ENCODE assay signal across 19 cellular contexts in the genomic region with DNA sequence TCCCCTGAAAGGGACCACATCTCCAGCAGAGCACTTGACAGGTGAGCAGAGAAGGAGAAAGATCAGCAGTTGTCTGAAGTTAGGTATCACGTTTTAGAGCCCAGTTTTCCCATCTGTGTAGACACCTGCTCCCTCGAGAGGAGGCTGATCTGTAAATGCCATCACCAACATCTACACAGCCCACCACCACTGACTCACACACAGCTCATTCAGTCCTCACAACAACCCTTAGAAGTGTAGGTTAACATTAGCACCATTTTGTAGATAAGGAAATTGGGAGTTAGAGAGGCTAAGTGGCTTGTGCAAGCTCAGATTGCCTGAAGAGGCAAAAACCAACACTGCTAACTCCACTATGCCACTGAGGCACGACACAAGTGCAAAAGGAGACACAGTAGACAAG. TPM values are rescaled to one million over a fixed set of nuclear protein-coding genes. Genes with fewer than 3 reads are reported as not detected.
DNase-seq lines count a peak whose midpoint lies in the region; ATAC-seq and TF ChIP-seq lines count a peak whose summit lies in the region.
"Had no signal": no experiment of that assay in that cellular context is flagged by ENCODE, and none has a peak within 500 bp of the region (broad histone marks: within the 10 kb centered on the region; RNA-seq: fewer than 3 reads in every experiment).

No MANE protein-coding gene starts in this region.

- H3K27ac ChIP-seq in mammary epithelial cell (ENCODE audit: insufficient read depth, low read depth, low read length): no peak overlapping the region
- peak overlapping the region; percentile 95 for H3K27ac ChIP-seq in SJSA1
- H3K27ac ChIP-seq in stomach: peak overlapping the region in 2 of 5 donors; percentile 21 to 27
- H3K27ac ChIP-seq: ascending aorta, upper lobe of left lung had no signal

- POLR2A ChIA-PET in MCF 10A (lab: Yijun Ruan, JAX): interaction anchor here (1.5 to 2.1 kb wide), 4 partner anchors 11 to 107 kb away, joined by 4 to 13 read pairs (median 6); no protein-coding TSS in a partner anchor

- no peak overlapping the region for H3K9ac ChIP-seq in mammary epithelial cell (ENCODE audit: insufficient read depth, low read length)

- no peak overlapping the region for H3K4me3 Mint-ChIP-seq in MCF 10A (ENCODE audit: unreplicated experiment)
- H3K4me3 Mint-ChIP-seq: GM23338, T-cell had no signal

- H3K4me2 ChIP-seq in mammary epithelial cell (ENCODE audit: insufficient read depth, low read depth, low read length): no peak overlapping the region
- H3K4me2 ChIP-seq: GM23338 had no signal

- no peak for TF ChIP-seq CTCF in mammary epithelial cell (conservative IDR thresholded peaks at IDR 0.05 in 1 of 2, IDR thresholded peaks at IDR 0.05 in 1 of 2; ENCODE audit: extremely low read depth in 1 of 2, insufficient read depth in 1 of 2, low read depth in 1 of 2, low read length in 2 of 2)
- no peak for TF ChIP-seq CTCF in MCF 10A (IDR thresholded peaks at IDR 0.05; ENCODE audit: unreplicated experiment)
- no peak for TF ChIP-seq CTCF in stomach (IDR thresholded peaks at IDR 0.05)

- no peaks in the 10 kb centered on the region for H4K20me1 ChIP-seq in mammary epithelial cell (ENCODE audit: insufficient read depth, low read length)

- H3K4me1 Mint-ChIP-seq in MCF 10A (ENCODE audit: insufficient read depth, unreplicated experiment): peaks cover 10% of the 10 kb centered on the region
- H3K4me1 Mint-ChIP-seq: GM23338 had no signal

- H3K79me2 ChIP-seq in mammary epithelial cell (ENCODE audit: insufficient read depth, low read length): no peaks in the 10 kb centered on the region

- no peaks in the 10 kb centered on the region for H3K9me3 ChIP-seq in mammary epithelial cell (replicated peaks; ENCODE audit: insufficient read depth, low read length)
- H3K9me3 ChIP-seq in SJSA1 (replicated peaks): no peaks in the 10 kb centered on the region
- H3K9me3 ChIP-seq in stomach: no peaks in the 10 kb centered on the region
- H3K9me3 ChIP-seq: ascending aorta, upper lobe of left lung had no signal

- H3K36me3 Mint-ChIP-seq in MCF 10A (ENCODE audit: insufficient read depth, unreplicated experiment): no peaks in the 10 kb centered on the region

- no peaks in the 10 kb centered on the region for H3K27me3 Mint-ChIP-seq in MCF 10A (ENCODE audit: insufficient read depth, unreplicated experiment)
- H3K27me3 Mint-ChIP-seq: T-cell had no signal

- no peaks in the 10 kb centered on the region for H3K4me1 ChIP-seq in mammary epithelial cell (ENCODE audit: insufficient read depth, low read length)
- peaks cover 55% of the 10 kb centered on the region for H3K4me1 ChIP-seq in SJSA1 (replicated peaks)
- peaks cover 0 to 25% (median 2%) of the 10 kb centered on the region in 4 donors for H3K4me1 ChIP-seq in stomach

- CTCF ChIA-PET in mammary epithelial cell (lab: Charles Lee; ENCODE audit: low non-redundant PET) (no interaction called here), MCF 10A (lab: Yijun Ruan, JAX) (interaction anchor here (0.5 to 8.3 kb wide), 36 partner anchors 11 to 760 kb away, joined by 3 to 604 read pairs (median 4); a partner anchor contains a TSS)

- intact Hi-C loops in mammary epithelial cell (cut with micrococcal nuclease): no loop called here
- intact Hi-C loops in MCF 10A (cut with micrococcal nuclease): no loop called here
- intact Hi-C loops in stomach (cut with DNase I; ENCODE audit: low total_unique reads): loop anchor here (5.0 kb wide), 1 partner anchor 106 kb away; no protein-coding TSS in a partner anchor

- no peak overlapping the region for H3K4me3 ChIP-seq in mammary epithelial cell (replicated peaks in 1 of 3; ENCODE audit: insufficient read depth in 1 of 3, low read depth in 2 of 3, low read length in 3 of 3)
- H3K4me3 ChIP-seq in SJSA1: no peak overlapping the region
- no peak overlapping the region for H3K4me3 ChIP-seq in stomach
- H3K4me3 ChIP-seq: ascending aorta, GM23338, upper lobe of left lung had no signal

- no peak for TF ChIP-seq EP300 in stomach (IDR thresholded peaks at IDR 0.05)

- no TSS peak for BruUV-seq in mammary epithelial cell (replicated peaks; lab: Mats Ljungman, UMichigan)
- BruUV-seq in MCF 10A (replicated peaks; lab: Mats Ljungman, UMichigan): no TSS peak

- dilution Hi-C loops in mammary epithelial cell (cut with HindIII; ENCODE audit: low sequenced_read_pairs): no loop called here

- H3K36me3 ChIP-seq in mammary epithelial cell (ENCODE audit: insufficient read depth, low read length): no peaks in the 10 kb centered on the region
- H3K36me3 ChIP-seq in SJSA1: no peaks in the 10 kb centered on the region
- no peaks in the 10 kb centered on the region for H3K36me3 ChIP-seq in stomach
- H3K36me3 ChIP-seq: ascending aorta, upper lobe of left lung had no signal

- no peak for TF ChIP-seq POLR2A in stomach (IDR thresholded peaks at IDR 0.05)

- in situ Hi-C loops in mammary epithelial cell (cut with MboI; ENCODE audit: low sequenced_read_pairs in 2 of 2): loop anchor here (5.0 to 25.0 kb wide), 2 partner anchors 101 to 461 kb away; a partner anchor contains a TSS

- WGBS in mammary epithelial cell (ENCODE audit: low coverage, missing lambda C conversion rate): 21% methylated on average over 2 of the region's 3 CpGs
- 65 to 84% (median 76%) methylated on average over 3 of the region's 3 CpGs for WGBS in stomach, 5 donors

- ATAC-seq in GM21515 (IDR thresholded peaks at IDR 0.05; ENCODE audit: unreplicated experiment): no peak
- ATAC-seq: GM23338 had no signal

- no peak overlapping the region for H3K27ac Mint-ChIP-seq in MCF 10A (ENCODE audit: low read depth, unreplicated experiment)
- H3K27ac Mint-ChIP-seq: GM23338 had no signal

- DNase-seq in mammary epithelial cell: no peak
- DNase-seq in MCF 10A (ENCODE audit: unreplicated experiment): no peak
- DNase-seq in SJSA1 (ENCODE audit: low read depth in 1 of 2, low spot score in 2 of 2): no peak
- peak; percentile 37 for DNase-seq in glomerular visceral epithelial cell (ENCODE audit: extremely low spot score)
- DNase-seq in stomach: no peak
- no peak for DNase-seq in HuH-7.5 (ENCODE audit: low spot score)
- DNase-seq: activated gamma-delta T cell; foreskin melanocyte; left cardiac atrium; NCI-H1930; NCI-H510A; retina; Right ventricle myocardium superior; stimulated activated naive CD4-positive, alpha-beta T cell treated with Interleukin-2 at 50 U/mL for 16 hours; T-cell; upper lobe of left lung had no signal

- no peaks in the 10 kb centered on the region for H3K27me3 ChIP-seq in mammary epithelial cell (ENCODE audit: insufficient read depth, low read length)
- H3K27me3 ChIP-seq in SJSA1 (replicated peaks): no peaks in the 10 kb centered on the region
- peaks cover 0 to 14% (median 0%) of the 10 kb centered on the region in 3 donors for H3K27me3 ChIP-seq in stomach
- H3K27me3 ChIP-seq: ascending aorta, upper lobe of left lung had no signal

- no peaks in the 10 kb centered on the region for H3K9me3 Mint-ChIP-seq in MCF 10A (ENCODE audit: unreplicated experiment)
- H3K9me3 Mint-ChIP-seq: GM23338, T-cell had no signal

- peak overlapping the region; percentile 10 for H2AFZ ChIP-seq in mammary epithelial cell (ENCODE audit: low read depth, low read length)
- H2AFZ ChIP-seq: GM23338 had no signal

RNA-seq across cellular contexts. Expression of a gene that starts 37.2 kb away (rescaled TPM):
- total RNA-seq in mammary epithelial cell (10 to 100 TPM; 56.2 to 56.5 TPM), MCF 10A (2022) (32.3 and 36.9 TPM in 2 replicates), stomach (100 to 1,000 TPM in 1 of 5 donors, 10 to 100 TPM in 4; 45.8 to 289 (median 80.4) TPM)
- polyA plus RNA-seq in mammary epithelial cell (31.9 TPM), stomach (10 to 100 TPM; 23.2 to 36.1 (median 25.4) TPM)
- polyA minus RNA-seq in mammary epithelial cell: 69.8 TPM
- 89.5 and 108 TPM in 2 replicates for total RNA-seq in SJSA1 (2014; rRNA removed; shearing (Covaris generic))
